In the genomic region with DNA sequence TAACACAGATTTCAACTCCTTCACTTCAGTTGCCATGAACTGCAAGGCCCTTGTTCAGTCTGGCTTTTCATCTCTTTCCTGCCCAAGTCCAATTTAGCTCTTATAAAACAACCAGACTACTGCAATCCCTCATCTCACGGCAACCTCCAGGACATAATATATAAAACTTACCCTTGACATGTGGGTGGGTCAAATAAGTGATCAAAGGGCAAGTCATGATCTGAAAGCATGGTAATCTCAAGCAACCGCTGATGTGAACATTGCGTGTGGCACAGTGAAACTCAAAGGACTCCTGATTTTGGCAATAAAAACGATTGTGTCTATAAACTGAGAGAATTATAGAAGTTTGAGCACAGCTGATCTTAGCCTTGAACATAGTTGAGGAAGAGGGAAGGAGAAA, we compare ENCODE assay signal across 27 cellular contexts.
"Had no signal": no experiment of that assay in that cellular context is flagged by ENCODE, and none has a peak within 500 bp of the region (broad histone marks: within the 10 kb centered on the region; RNA-seq: fewer than 3 reads in every experiment).

No MANE protein-coding gene starts in this region.

- DNase-seq: activated CD4-positive, alpha-beta memory T cell treated with anti-CD3 and anti-CD28 coated beads for 36 hours; activated CD4-positive, alpha-beta T cell treated with anti-CD3 and anti-CD28 coated beads for 36 hours; activated CD4-positive, alpha-beta T cell treated with anti-CD3 and anti-CD28 coated beads, Interleukin-2, amount 10 ng/mL, durations not matched to agents 24 days and 14 days; activated CD4-positive, CD25-positive, alpha-beta regulatory T cell; activated CD4-positive, CD25-positive, alpha-beta regulatory T cell treated with anti-CD3 and anti-CD28 coated beads, Interleukin-2, amount 50 U/mL, for 72 hours; activated CD8-positive, alpha-beta memory T cell treated with anti-CD3 and anti-CD28 coated beads, Interleukin-2, amount 10 ng/mL, durations not matched to agents 7 days and 5 days; activated CD8-positive, alpha-beta memory T cell treated with anti-CD3 and anti-CD28 coated beads, Interleukin-2, amount 50 U/mL, for 4 hours; activated CD8-positive, alpha-beta T cell treated with anti-CD3 and anti-CD28 coated beads, Interleukin-2, amount 10 ng/mL, durations not matched to agents 7 days and 5 days; activated gamma-delta T cell; activated naive CD4-positive, alpha-beta T cell; activated naive CD4-positive, alpha-beta T cell treated with anti-CD3 and anti-CD28 coated beads, Interleukin-2, amount 10 ng/mL, durations not matched to agents 7 days and 5 days; activated naive CD8-positive, alpha-beta T cell treated with anti-CD3 and anti-CD28 coated beads, Interleukin-2, amount 10 ng/mL, durations not matched to agents 7 days and 5 days; activated T-cell treated with anti-CD3 and anti-CD28 coated beads, Interleukin-2, amount 50 U/mL, for 24 hours; activated T-cell treated with anti-CD3 and anti-CD28 coated beads, Interleukin-2, amount 50 U/mL, for 72 hours; central memory CD4-positive, alpha-beta T cell; cortex of kidney; dermis blood vessel endothelial cell; effector CD4-positive, alpha-beta T cell; effector memory CD8-positive, alpha-beta T cell; esophagus squamous epithelium; foreskin melanocyte; T-helper 2 cell had no signal

- ATAC-seq: activated CD4-positive, alpha-beta T cell treated with anti-CD3 and anti-CD28 coated beads for 36 hours; activated CD8-positive, alpha-beta memory T cell treated with anti-CD3 and anti-CD28 coated beads, Interleukin-2, amount 10 ng/mL, durations not matched to agents 7 days and 5 days; activated CD8-positive, alpha-beta T cell treated with anti-CD3 and anti-CD28 coated beads, Interleukin-2, amount 10 ng/mL, durations not matched to agents 7 days and 5 days; activated naive CD4-positive, alpha-beta T cell treated with anti-CD3 and anti-CD28 coated beads, Interleukin-2, amount 50 U/mL, for 72 hours; activated T-cell treated with anti-CD3 and anti-CD28 coated beads, Interleukin-2, amount 50 U/mL, for 72 hours; effector memory CD8-positive, alpha-beta T cell; gastroesophageal sphincter had no signal

- H3K27ac ChIP-seq: ascending aorta, breast epithelium, cardiac muscle cell, esophagus squamous epithelium, gastroesophageal sphincter had no signal

- H3K27me3 ChIP-seq: ascending aorta, breast epithelium, cardiac muscle cell, esophagus squamous epithelium, gastroesophageal sphincter had no signal

- H3K4me3 ChIP-seq: ascending aorta, breast epithelium, cardiac muscle cell, esophagus squamous epithelium, gastroesophageal sphincter had no signal

- H3K36me3 ChIP-seq: ascending aorta, breast epithelium, cardiac muscle cell, esophagus squamous epithelium, gastroesophageal sphincter had no signal

- H3K4me1 ChIP-seq: breast epithelium, gastroesophageal sphincter had no signal

- H3K9me3 ChIP-seq: ascending aorta, breast epithelium, esophagus squamous epithelium, gastroesophageal sphincter had no signal
